1 cellular context compared by ENCODE assay signal in genomic region chr4:79621061-79621460, GRCh38.
TF ChIP-seq lines count a peak whose summit lies in the region.

No MANE protein-coding gene starts in this region.

TF ChIP-seq in K562, 482 proteins besides CTCF, POLR2A, EP300 and RAD21 (continued from another document):
- TF ChIP-seq, protein P1, sequence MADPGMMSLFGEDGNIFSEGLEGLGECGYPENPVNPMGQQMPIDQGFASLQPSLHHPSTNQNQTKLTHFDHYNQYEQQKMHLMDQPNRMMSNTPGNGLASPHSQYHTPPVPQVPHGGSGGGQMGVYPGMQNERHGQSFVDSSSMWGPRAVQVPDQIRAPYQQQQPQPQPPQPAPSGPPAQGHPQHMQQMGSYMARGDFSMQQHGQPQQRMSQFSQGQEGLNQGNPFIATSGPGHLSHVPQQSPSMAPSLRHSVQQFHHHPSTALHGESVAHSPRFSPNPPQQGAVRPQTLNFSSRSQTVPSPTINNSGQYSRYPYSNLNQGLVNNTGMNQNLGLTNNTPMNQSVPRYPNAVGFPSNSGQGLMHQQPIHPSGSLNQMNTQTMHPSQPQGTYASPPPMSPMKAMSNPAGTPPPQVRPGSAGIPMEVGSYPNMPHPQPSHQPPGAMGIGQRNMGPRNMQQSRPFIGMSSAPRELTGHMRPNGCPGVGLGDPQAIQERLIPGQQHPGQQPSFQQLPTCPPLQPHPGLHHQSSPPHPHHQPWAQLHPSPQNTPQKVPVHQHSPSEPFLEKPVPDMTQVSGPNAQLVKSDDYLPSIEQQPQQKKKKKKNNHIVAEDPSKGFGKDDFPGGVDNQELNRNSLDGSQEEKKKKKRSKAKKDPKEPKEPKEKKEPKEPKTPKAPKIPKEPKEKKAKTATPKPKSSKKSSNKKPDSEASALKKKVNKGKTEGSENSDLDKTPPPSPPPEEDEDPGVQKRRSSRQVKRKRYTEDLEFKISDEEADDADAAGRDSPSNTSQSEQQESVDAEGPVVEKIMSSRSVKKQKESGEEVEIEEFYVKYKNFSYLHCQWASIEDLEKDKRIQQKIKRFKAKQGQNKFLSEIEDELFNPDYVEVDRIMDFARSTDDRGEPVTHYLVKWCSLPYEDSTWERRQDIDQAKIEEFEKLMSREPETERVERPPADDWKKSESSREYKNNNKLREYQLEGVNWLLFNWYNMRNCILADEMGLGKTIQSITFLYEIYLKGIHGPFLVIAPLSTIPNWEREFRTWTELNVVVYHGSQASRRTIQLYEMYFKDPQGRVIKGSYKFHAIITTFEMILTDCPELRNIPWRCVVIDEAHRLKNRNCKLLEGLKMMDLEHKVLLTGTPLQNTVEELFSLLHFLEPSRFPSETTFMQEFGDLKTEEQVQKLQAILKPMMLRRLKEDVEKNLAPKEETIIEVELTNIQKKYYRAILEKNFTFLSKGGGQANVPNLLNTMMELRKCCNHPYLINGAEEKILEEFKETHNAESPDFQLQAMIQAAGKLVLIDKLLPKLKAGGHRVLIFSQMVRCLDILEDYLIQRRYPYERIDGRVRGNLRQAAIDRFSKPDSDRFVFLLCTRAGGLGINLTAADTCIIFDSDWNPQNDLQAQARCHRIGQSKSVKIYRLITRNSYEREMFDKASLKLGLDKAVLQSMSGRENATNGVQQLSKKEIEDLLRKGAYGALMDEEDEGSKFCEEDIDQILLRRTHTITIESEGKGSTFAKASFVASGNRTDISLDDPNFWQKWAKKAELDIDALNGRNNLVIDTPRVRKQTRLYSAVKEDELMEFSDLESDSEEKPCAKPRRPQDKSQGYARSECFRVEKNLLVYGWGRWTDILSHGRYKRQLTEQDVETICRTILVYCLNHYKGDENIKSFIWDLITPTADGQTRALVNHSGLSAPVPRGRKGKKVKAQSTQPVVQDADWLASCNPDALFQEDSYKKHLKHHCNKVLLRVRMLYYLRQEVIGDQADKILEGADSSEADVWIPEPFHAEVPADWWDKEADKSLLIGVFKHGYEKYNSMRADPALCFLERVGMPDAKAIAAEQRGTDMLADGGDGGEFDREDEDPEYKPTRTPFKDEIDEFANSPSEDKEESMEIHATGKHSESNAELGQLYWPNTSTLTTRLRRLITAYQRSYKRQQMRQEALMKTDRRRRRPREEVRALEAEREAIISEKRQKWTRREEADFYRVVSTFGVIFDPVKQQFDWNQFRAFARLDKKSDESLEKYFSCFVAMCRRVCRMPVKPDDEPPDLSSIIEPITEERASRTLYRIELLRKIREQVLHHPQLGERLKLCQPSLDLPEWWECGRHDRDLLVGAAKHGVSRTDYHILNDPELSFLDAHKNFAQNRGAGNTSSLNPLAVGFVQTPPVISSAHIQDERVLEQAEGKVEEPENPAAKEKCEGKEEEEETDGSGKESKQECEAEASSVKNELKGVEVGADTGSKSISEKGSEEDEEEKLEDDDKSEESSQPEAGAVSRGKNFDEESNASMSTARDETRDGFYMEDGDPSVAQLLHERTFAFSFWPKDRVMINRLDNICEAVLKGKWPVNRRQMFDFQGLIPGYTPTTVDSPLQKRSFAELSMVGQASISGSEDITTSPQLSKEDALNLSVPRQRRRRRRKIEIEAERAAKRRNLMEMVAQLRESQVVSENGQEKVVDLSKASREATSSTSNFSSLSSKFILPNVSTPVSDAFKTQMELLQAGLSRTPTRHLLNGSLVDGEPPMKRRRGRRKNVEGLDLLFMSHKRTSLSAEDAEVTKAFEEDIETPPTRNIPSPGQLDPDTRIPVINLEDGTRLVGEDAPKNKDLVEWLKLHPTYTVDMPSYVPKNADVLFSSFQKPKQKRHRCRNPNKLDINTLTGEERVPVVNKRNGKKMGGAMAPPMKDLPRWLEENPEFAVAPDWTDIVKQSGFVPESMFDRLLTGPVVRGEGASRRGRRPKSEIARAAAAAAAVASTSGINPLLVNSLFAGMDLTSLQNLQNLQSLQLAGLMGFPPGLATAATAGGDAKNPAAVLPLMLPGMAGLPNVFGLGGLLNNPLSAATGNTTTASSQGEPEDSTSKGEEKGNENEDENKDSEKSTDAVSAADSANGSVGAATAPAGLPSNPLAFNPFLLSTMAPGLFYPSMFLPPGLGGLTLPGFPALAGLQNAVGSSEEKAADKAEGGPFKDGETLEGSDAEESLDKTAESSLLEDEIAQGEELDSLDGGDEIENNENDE (IDR thresholded peaks at IDR 0.05; ENCODE audit: low read depth, low read length) = no peak
